ENCODE assay signal across 1 cellular context in the genomic region with DNA sequence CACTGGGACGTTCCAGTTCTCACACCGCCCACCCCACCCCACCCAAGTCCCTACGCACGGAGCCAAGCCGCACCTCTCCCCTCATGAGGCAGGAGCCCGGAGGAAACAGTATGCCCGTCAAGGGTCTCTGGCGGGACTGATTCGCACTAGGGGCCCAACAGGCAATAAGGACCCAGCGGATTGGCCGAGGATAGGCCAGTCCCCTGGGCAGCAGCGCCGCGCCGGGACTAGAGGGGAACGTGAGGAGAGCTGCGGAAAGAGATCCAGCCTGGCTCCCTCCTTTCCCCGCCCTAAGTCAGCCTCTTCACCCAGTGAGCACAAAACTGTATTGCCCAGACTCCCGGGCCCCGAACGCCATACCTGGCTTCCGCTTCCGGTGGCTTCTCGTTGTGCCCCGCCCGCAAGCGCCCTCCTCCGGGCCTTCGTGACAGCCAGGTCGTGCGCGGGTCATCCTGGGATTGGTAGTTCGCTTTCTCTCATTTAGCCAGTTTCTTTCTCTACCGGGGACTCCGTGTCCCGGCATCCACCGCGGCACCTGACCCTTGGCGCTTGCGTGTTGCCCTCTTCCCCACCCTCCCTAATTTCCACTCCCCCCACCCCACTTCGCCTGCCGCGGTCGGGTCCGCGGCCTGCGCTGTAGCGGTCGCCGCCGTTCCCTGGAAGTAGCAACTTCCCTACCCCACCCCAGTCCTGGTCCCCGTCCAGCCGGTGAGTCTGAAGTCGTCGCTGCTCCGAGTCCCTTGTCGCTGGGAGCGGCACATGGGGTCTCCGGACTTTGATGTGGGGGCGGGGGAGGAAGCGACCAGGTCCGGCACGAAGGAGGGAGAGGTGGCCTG.
TF ChIP-seq lines count a peak whose summit lies in the region.

CSNK2B (plus strand) TSS at position 580 of the 836 bp plus-strand sequence. CDS start 752 bp downstream, outside the sequence.

TF ChIP-seq in HepG2, 621 proteins besides CTCF, POLR2A, EP300 and RAD21 (continued from another document and continues in another):
- TF ChIP-seq STAT6 (CRISPR knock-in tag; IDR thresholded peaks at IDR 0.05; ENCODE audit: borderline replicate concordance) (no peak), HNRNPL (IDR thresholded peaks at IDR 0.05; ENCODE audit: low read depth, low read length) (peak; percentile 80; the same call in 1 of the 2 replicates), ONECUT2 (CRISPR knock-in tag; IDR thresholded peaks at IDR 0.05) (0 out of 2 replicates have a peak, but pooled peaks have one; percentile 3), POLR2G (IDR thresholded peaks at IDR 0.05; ENCODE audit: low read depth, low read length) (peak; percentile 91), KAT8 (CRISPR knock-in tag; IDR thresholded peaks at IDR 0.05) (peak; percentile 94), XBP1 (CRISPR knock-in tag; IDR thresholded peaks at IDR 0.05) (peak; percentile 77; the same call in 1 of the 2 replicates), PHF5A (CRISPR knock-in tag; IDR thresholded peaks at IDR 0.05; ENCODE audit: low read depth, unreplicated experiment) (no peak), TFAP4 (IDR thresholded peaks at IDR 0.05; ENCODE audit: borderline replicate concordance, low read depth) (peak; percentile 40; the same call in 1 of the 2 replicates), ZNF687 (CRISPR knock-in tag; IDR thresholded peaks at IDR 0.05) (peak; percentile 84), ZNF784 (CRISPR knock-in tag; IDR thresholded peaks at IDR 0.05; ENCODE audit: borderline replicate concordance) (peak; percentile 5; the same call in 1 of the 2 replicates), FOXA3 (CRISPR knock-in tag; IDR thresholded peaks at IDR 0.05) (no peak; the same call in 1 of the 2 replicates), ZNF280D (CRISPR knock-in tag; IDR thresholded peaks at IDR 0.05) (0 out of 2 replicates have a peak, but pooled peaks have one; percentile 13), NR2F2 (IDR thresholded peaks at IDR 0.05; ENCODE audit: borderline replicate concordance, low read depth) (peak; percentile 44; the same call in 1 of the 2 replicates), MIXL1 (CRISPR knock-in tag; IDR thresholded peaks at IDR 0.05) (peak; percentile 82), ZNF772 (CRISPR knock-in tag; IDR thresholded peaks at IDR 0.05) (no peak; the same call in 1 of the 2 replicates), ZNF75D (CRISPR knock-in tag; IDR thresholded peaks at IDR 0.05; ENCODE audit: borderline replicate concordance) (no peak), MAX (IDR thresholded peaks at IDR 0.05) (peak; percentile 69), IKZF5 (CRISPR knock-in tag; IDR thresholded peaks at IDR 0.05) (0 out of 2 replicates have a peak, but pooled peaks have one; percentile 52), ZNF704 (CRISPR knock-in tag; IDR thresholded peaks at IDR 0.05; ENCODE audit: borderline replicate concordance) (no peak), ESRRA (CRISPR knock-in tag; IDR thresholded peaks at IDR 0.05; ENCODE audit: low read depth) (peak; percentile 65; the same call in 1 of the 2 replicates), RBM22 (optimal IDR thresholded peaks at IDR 0.05; ENCODE audit: low read length) (no peak), ZNF230 (CRISPR knock-in tag; IDR thresholded peaks at IDR 0.05) (peak; percentile 77; the same call in 1 of the 2 replicates), ZNF512B (CRISPR knock-in tag; IDR thresholded peaks at IDR 0.05; ENCODE audit: borderline replicate concordance) (no peak), HNF4A (CRISPR knock-in tag; IDR thresholded peaks at IDR 0.05) (no peak)
- TF ChIP-seq, protein P1, sequence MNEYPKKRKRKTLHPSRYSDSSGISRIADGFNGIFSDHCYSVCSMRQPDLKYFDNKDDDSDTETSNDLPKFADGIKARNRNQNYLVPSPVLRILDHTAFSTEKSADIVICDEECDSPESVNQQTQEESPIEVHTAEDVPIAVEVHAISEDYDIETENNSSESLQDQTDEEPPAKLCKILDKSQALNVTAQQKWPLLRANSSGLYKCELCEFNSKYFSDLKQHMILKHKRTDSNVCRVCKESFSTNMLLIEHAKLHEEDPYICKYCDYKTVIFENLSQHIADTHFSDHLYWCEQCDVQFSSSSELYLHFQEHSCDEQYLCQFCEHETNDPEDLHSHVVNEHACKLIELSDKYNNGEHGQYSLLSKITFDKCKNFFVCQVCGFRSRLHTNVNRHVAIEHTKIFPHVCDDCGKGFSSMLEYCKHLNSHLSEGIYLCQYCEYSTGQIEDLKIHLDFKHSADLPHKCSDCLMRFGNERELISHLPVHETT (CRISPR knock-in tag; conservative IDR thresholded peaks at IDR 0.05) = 0 out of 2 replicates have a peak, but pooled peaks have one; percentile 62
